ENCODE assay signal across 10 cellular contexts in genomic region chr1:204314209-204314892, GRCh38. TPM values are rescaled to one million over a fixed set of nuclear protein-coding genes. Genes with fewer than 3 reads are reported as not detected.
DNase-seq lines count a peak whose midpoint lies in the region; ATAC-seq and TF ChIP-seq lines count a peak whose summit lies in the region.
"Had no signal": no experiment of that assay in that cellular context is flagged by ENCODE, and none has a peak within 500 bp of the region (broad histone marks: within the 10 kb centered on the region; RNA-seq: fewer than 3 reads in every experiment).

No MANE protein-coding gene starts in this region.

- TF ChIP-seq CTCF in C4-2B (conservative IDR thresholded peaks at IDR 0.05) (no peak), MM.1S (IDR thresholded peaks at IDR 0.05; ENCODE audit: low read length) (no peak), ascending aorta (IDR thresholded peaks at IDR 0.05) (no peak)

- peak overlapping the region; percentile 34; the same call in 1 of the 2 replicates for H3K9ac ChIP-seq in MM.1S (ENCODE audit: low read length)

- H3K79me2 ChIP-seq in MM.1S (ENCODE audit: low read length), result no peaks in the 10 kb centered on the region

- H3K9me2 ChIP-seq in MM.1S (replicated peaks; ENCODE audit: insufficient read depth, low read length), result no peaks in the 10 kb centered on the region

- ATAC-seq in GM21390 (IDR thresholded peaks at IDR 0.05; ENCODE audit: unreplicated experiment), result no peak
- ATAC-seq: Right ventricle myocardium inferior had no signal

- H3K27me3 ChIP-seq in MM.1S (replicated peaks; ENCODE audit: insufficient read depth, low read length) (no peaks in the 10 kb centered on the region), ascending aorta (no peaks in the 10 kb centered on the region)

- DNase-seq in MM.1S (peak; percentile 86), NCI-H774 (lab: John Stamatoyannopoulos, UW) (peak; percentile 81), kidney tubule cell (ENCODE audit: low spot score) (peak; percentile 50), ascending aorta (ENCODE audit: low spot score in 2 of 2) (no peak), OCI-M1 (lab: John Stamatoyannopoulos, UW) (no peak), anterior cingulate cortex (lab: John Stamatoyannopoulos, UW) (no peak)
- DNase-seq: activated CD4-positive, CD25-positive, alpha-beta regulatory T cell treated with anti-CD3 and anti-CD28 coated beads, Interleukin-2, amount 50 U/mL, for 72 hours had no signal

- H3K4me2 ChIP-seq in MM.1S (ENCODE audit: low read depth, low read length), result peak overlapping the region; percentile 48

- H3K36me3 ChIP-seq in MM.1S (replicated peaks; ENCODE audit: insufficient read depth, low read length), result no peaks in the 10 kb centered on the region
- H3K36me3 ChIP-seq in ascending aorta, result no peaks in the 10 kb centered on the region

- H3K4me1 ChIP-seq in MM.1S (ENCODE audit: low read length), result peaks cover 13% of the 10 kb centered on the region
- H3K4me1 ChIP-seq in ascending aorta, result no peaks in the 10 kb centered on the region

- peak overlapping the region; percentile 26 for H2AFZ ChIP-seq in MM.1S (ENCODE audit: low read length)

- intact Hi-C loops in ascending aorta (cut with DNase I), result no loop called here

- H3K4me3 ChIP-seq in MM.1S (ENCODE audit: low read length) (peak overlapping the region; percentile 29; the same call in 1 of the 2 replicates), ascending aorta (no peak overlapping the region)

- no peaks in the 10 kb centered on the region for H4K20me1 ChIP-seq in MM.1S (ENCODE audit: insufficient read depth, low read length)

- H3K9me3 ChIP-seq in MM.1S (replicated peaks; ENCODE audit: insufficient read depth, low read length) (no peaks in the 10 kb centered on the region), ascending aorta (no peaks in the 10 kb centered on the region)

- no peaks in the 10 kb centered on the region for H3F3A ChIP-seq in MM.1S (ENCODE audit: insufficient read depth, low read length)

- H3K27ac ChIP-seq in C4-2B (peak overlapping the region; percentile 23; the same call in 1 of the 2 replicates), MM.1S (ENCODE audit: low read length) (peak overlapping the region; percentile 33; the same call in 1 of the 2 replicates), ascending aorta (no peak overlapping the region)

RNA-seq across cellular contexts. Expression of gene PLEKHA6, which starts 45.4 kb away (rescaled TPM):
- total RNA-seq in ascending aorta, result 4.9 TPM

Comparison
In these comparisons a context has a peak if more than half of its experiments do, and no peak if none do; other contexts are left out.
1. H3K27ac ChIP-seq: peak in C4-2B (single experiment) and MM.1S (single experiment); none in ascending aorta (0 of 2).
2. DNase-seq: peak in MM.1S (single experiment), NCI-H774 (single experiment) and kidney tubule cell (single experiment); none in ascending aorta (0 of 2), OCI-M1 (single experiment) and anterior cingulate cortex (0 of 58).